Comparison of ENCODE assay signal across 8 cellular contexts in the genomic region with DNA sequence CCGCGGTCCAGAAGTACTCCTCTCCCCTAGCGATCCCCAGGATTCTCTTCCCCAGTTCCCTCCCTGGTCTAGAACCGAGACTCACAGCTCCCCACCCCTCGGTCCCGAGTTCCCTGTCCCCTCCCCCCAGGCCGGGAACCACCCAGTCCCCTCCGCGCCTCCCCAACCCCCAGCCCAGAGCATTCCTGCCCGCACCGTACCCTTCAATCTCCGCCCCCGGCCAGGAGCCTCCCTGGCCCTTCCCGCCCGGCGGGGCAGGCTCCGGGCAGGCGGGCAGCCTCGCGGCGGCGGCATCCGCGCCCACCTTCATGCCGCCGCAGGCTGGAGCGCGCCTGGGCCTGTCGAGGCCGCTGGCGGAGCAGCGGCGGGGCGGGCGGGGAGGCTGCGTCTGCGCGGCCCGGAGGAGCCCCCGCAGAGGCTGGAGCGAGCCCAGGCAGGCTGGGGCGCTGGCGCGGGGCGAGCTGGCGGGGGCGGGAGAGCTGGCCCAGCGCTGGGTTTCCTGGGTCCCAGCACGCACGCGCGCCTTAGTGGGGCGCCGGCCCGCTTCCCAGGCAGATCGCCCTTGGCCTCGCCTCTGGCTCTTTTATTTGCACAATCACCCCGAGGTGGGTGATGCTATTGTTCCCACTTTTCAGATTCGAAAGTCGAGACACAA. TPM values are rescaled to one million over a fixed set of nuclear protein-coding genes. Genes with fewer than 3 reads are reported as not detected.
DNase-seq lines count a peak whose midpoint lies in the region; ATAC-seq, FAIRE-seq and TF ChIP-seq lines count a peak whose summit lies in the region.

No MANE protein-coding gene starts in this region.

- H3K36me3 ChIP-seq in astrocyte (ENCODE audit: insufficient read depth, low read length) = no peaks in the 10 kb centered on the region
- no peaks in the 10 kb centered on the region for H3K36me3 ChIP-seq in iPS-18a (ENCODE audit: control insufficient read depth, low read depth, low read length)
- H3K36me3 ChIP-seq in skeletal muscle tissue (ENCODE audit: control insufficient read depth in 3 of 3, insufficient read depth in 3 of 3, low read length in 3 of 3) = no peaks in the 10 kb centered on the region

- no peaks in the 10 kb centered on the region for H3K9me3 ChIP-seq in astrocyte (ENCODE audit: insufficient read depth, low read depth, low read length)
- H3K9me3 ChIP-seq in iPS-18a (ENCODE audit: control insufficient read depth, low read depth, low read length) = no peaks in the 10 kb centered on the region
- H3K9me3 ChIP-seq in skeletal muscle tissue (ENCODE audit: control insufficient read depth in 3 of 3, low read length in 3 of 3) = no peaks in the 10 kb centered on the region

- H3K4me1 Mint-ChIP-seq in astrocyte (ENCODE audit: low read depth, unreplicated experiment) = peaks cover 8% of the 10 kb centered on the region

- H3K4me3 Mint-ChIP-seq in astrocyte (ENCODE audit: unreplicated experiment) = peak overlapping the region; percentile 75

- peak overlapping the region; percentile 63 for H3K27ac ChIP-seq in astrocyte (ENCODE audit: low read depth, low read length)
- no peak overlapping the region for H3K27ac ChIP-seq in iPS-18a (ENCODE audit: low read length)
- H3K27ac ChIP-seq in skeletal muscle tissue (ENCODE audit: low read depth, low read length) = no peak overlapping the region

- DNase-seq in NCI-H2227 (lab: John Stamatoyannopoulos, UW; ENCODE audit: unreplicated experiment) = peak; percentile 28
- no peak for DNase-seq in NCI-H2227 treated with DMSO at 0.1 percent for 48 hours (lab: John Stamatoyannopoulos, UW)
- DNase-seq in HuH-7.5 (ENCODE audit: low spot score) = peak; percentile 72
- peak; percentile 63 for DNase-seq in astrocyte (ENCODE audit: low read depth)
- DNase-seq in germinal center (ENCODE audit: low spot score) = no peak

- peak overlapping the region; percentile 72 for H3K27ac Mint-ChIP-seq in astrocyte (ENCODE audit: unreplicated experiment)

- H3K4me3 ChIP-seq in astrocyte (ENCODE audit: insufficient read depth, low read depth, low read length) (peak overlapping the region; percentile 56), iPS-18a (ENCODE audit: low read length) (peak overlapping the region; percentile 56), skeletal muscle tissue (ENCODE audit: low read length in 3 of 3) (peak overlapping the region; percentile 51 to 63 (median 55))

- no peaks in the 10 kb centered on the region for H3K79me2 ChIP-seq in astrocyte (ENCODE audit: insufficient read depth, low read length)

- peak overlapping the region; percentile 64 for H2AFZ ChIP-seq in astrocyte (ENCODE audit: low read depth, low read length)

- no peak for FAIRE-seq in astrocyte (lab: Jason Lieb, UNC)

- ATAC-seq in GM19328 (IDR thresholded peaks at IDR 0.05; ENCODE audit: unreplicated experiment) = no peak

- H3K27me3 ChIP-seq in astrocyte (ENCODE audit: insufficient read depth, low read length) = no peaks in the 10 kb centered on the region
- peaks cover 56% of the 10 kb centered on the region for H3K27me3 ChIP-seq in iPS-18a (ENCODE audit: control insufficient read depth, insufficient read depth, low read length)
- peaks cover 26 to 41% (median 27%) of the 10 kb centered on the region in 3 donors for H3K27me3 ChIP-seq in skeletal muscle tissue (ENCODE audit: control insufficient read depth in 3 of 3, insufficient read depth in 3 of 3, low read length in 3 of 3)

- peaks cover 2% of the 10 kb centered on the region for H3K9me3 Mint-ChIP-seq in astrocyte (ENCODE audit: unreplicated experiment)

- no peak for TF ChIP-seq CTCF in astrocyte (IDR thresholded peaks at IDR 0.05; ENCODE audit: insufficient read depth, low read depth, low read length)

- H3K27me3 Mint-ChIP-seq in astrocyte (ENCODE audit: low read depth, unreplicated experiment) = peaks cover 7% of the 10 kb centered on the region

- H3K4me1 ChIP-seq in astrocyte (ENCODE audit: insufficient read depth, low read length) = peaks cover 34% of the 10 kb centered on the region
- H3K4me1 ChIP-seq in iPS-18a (ENCODE audit: control insufficient read depth, low read depth, low read length) = no peaks in the 10 kb centered on the region
- peaks cover 18 to 35% (median 32%) of the 10 kb centered on the region in 3 donors for H3K4me1 ChIP-seq in skeletal muscle tissue (ENCODE audit: control insufficient read depth in 3 of 3, insufficient read depth in 3 of 3, low read length in 3 of 3)

- H4K20me1 ChIP-seq in astrocyte (ENCODE audit: insufficient read depth, low read length) = peaks cover 41% of the 10 kb centered on the region

- no peaks in the 10 kb centered on the region for H3K36me3 Mint-ChIP-seq in astrocyte (ENCODE audit: low read depth, unreplicated experiment)

- H3K9ac ChIP-seq in astrocyte (ENCODE audit: low read length) (peak overlapping the region; percentile 74), iPS-18a (ENCODE audit: low read length) (no peak overlapping the region), skeletal muscle tissue (ENCODE audit: low read depth in 1 of 3, low read length in 3 of 3) (peak overlapping the region in 2 of 3 donors; percentile 38 to 74)

- H3K4me2 ChIP-seq in astrocyte (ENCODE audit: low read length) = peak overlapping the region; percentile 89

RNA-seq across cellular contexts. Expression of a gene that starts 22.2 kb away (rescaled TPM):
- 1.7 and 2.2 TPM in 2 replicates for total RNA-seq in astrocyte
- 1.6 TPM for total RNA-seq in skeletal muscle tissue

Comparison
In these comparisons a context has a peak if more than half of its experiments do, and no peak if none do; other contexts are left out.
1. DNase-seq: peak in NCI-H2227 (single experiment), HuH-7.5 (single experiment) and astrocyte (single experiment); none in NCI-H2227 treated with DMSO at 0.1 percent for 48 hours (single experiment) and germinal center (single experiment).
2. Peak in every context shown above with its lines, with median percentiles within 50 percentile points of each other: H3K4me3 ChIP-seq.